18 cellular contexts compared by ENCODE assay signal in the genomic region with DNA sequence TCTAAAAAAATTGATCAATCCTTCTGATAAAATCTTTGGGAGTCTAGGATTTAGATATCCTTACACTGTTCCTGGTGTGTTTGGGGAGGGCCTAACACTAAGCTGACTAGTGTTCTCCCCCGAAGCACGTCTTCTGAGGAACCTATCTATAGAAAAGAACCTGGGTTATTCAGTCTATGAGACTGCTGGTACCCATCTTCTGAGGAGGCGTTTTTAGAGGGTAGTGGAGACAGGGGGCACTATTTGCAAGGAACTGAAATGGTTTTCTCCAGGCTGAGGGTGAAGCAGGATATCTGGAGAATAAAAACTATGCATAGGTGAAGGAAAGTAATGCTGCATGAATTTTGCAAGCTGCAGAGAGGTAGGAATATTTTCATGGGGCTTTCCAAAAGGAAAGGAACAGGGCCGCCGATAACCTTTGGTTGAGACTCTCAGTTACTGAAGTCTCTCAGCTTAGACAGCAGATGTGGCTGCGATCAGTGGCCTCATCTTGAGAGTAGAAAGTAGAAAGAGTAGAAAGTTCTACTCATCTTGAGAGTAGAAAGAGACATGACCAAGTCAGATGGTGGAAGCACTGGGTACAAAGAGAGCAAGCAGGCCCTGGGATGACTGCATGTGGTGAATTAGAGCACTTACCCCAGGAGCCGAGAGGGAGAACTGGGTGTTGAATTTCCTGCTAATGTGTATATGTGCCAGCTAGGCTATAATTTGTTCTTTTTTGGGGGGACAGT. TPM values are rescaled to one million over a fixed set of nuclear protein-coding genes. Genes with fewer than 3 reads are reported as not detected.
DNase-seq lines count a peak whose midpoint lies in the region; ATAC-seq and TF ChIP-seq lines count a peak whose summit lies in the region.
"Had no signal": no experiment of that assay in that cellular context is flagged by ENCODE, and none has a peak within 500 bp of the region (broad histone marks: within the 10 kb centered on the region; RNA-seq: fewer than 3 reads in every experiment).

No MANE protein-coding gene starts in this region.

- no peaks in the 10 kb centered on the region for H3K9me2 ChIP-seq in GM23248 (ENCODE audit: insufficient read depth)

- no peaks in the 10 kb centered on the region for H4K20me1 ChIP-seq in GM23248 (ENCODE audit: insufficient read depth)

- H3F3A ChIP-seq in GM23248 (ENCODE audit: insufficient read depth) = no peaks in the 10 kb centered on the region

- no peak overlapping the region for H3K27ac ChIP-seq in GM23248
- H3K27ac ChIP-seq: 22Rv1, tibial nerve had no signal

- peaks cover 10% of the 10 kb centered on the region for H3K9me3 Mint-ChIP-seq in progenitor cell of endocrine pancreas (ENCODE audit: low read depth)
- H3K9me3 Mint-ChIP-seq: activated naive CD8-positive, alpha-beta T cell treated with anti-CD3 and anti-CD28 coated beads for 36 hours; T-helper 2 cell treated with Interferon-gamma antibody and Interleukin-4, amounts not matched to agents 5 μg/mL and 100 μg/mL, for 36 hours had no signal

- no peak overlapping the region for H2AFZ ChIP-seq in GM23248

- no peaks in the 10 kb centered on the region for H3K36me3 ChIP-seq in GM23248 (ENCODE audit: low read depth)
- H3K36me3 ChIP-seq: tibial nerve had no signal

- TF ChIP-seq CTCF in progenitor cell of endocrine pancreas (IDR thresholded peaks at IDR 0.05; ENCODE audit: unreplicated experiment) = no peak

- H3K4me2 ChIP-seq in GM23248 (ENCODE audit: unreplicated experiment) = no peak overlapping the region

- ATAC-seq in HG02623 (IDR thresholded peaks at IDR 0.05; ENCODE audit: unreplicated experiment) (peak; percentile 94), HG03565 (IDR thresholded peaks at IDR 0.05; ENCODE audit: unreplicated experiment) (peak; percentile 99)

- H3K9ac ChIP-seq in GM23248 = no peak overlapping the region

- peaks cover 3% of the 10 kb centered on the region for H3K27me3 Mint-ChIP-seq in progenitor cell of endocrine pancreas

- H3K79me2 ChIP-seq in GM23248 (ENCODE audit: insufficient read depth) = no peaks in the 10 kb centered on the region

- in situ Hi-C loops in GM23248 (cut with MboI) = no loop called here

- 90 to 92% methylated on average over 7 of the region's 7 CpGs for WGBS in GM23248 (ENCODE audit: low coverage in 1 of 2, low lambda C conversion rate in 2 of 2, missing lambda C conversion rate in 2 of 2), 2 experiments

- no peak overlapping the region for H3K27ac Mint-ChIP-seq in progenitor cell of endocrine pancreas
- H3K27ac Mint-ChIP-seq: activated naive CD8-positive, alpha-beta T cell treated with anti-CD3 and anti-CD28 coated beads for 36 hours; CD14-positive monocyte; T-helper 2 cell treated with Interferon-gamma antibody and Interleukin-4, amounts not matched to agents 5 μg/mL and 100 μg/mL, for 36 hours had no signal

- no peaks in the 10 kb centered on the region for H3K9me3 ChIP-seq in GM23248 (ENCODE audit: low read depth)
- H3K9me3 ChIP-seq: tibial nerve had no signal

- no peaks in the 10 kb centered on the region for H3K4me1 ChIP-seq in GM23248 (ENCODE audit: insufficient read depth)
- H3K4me1 ChIP-seq: tibial nerve had no signal

- H3K4me3 Mint-ChIP-seq in progenitor cell of endocrine pancreas (ENCODE audit: low read depth) = no peak overlapping the region
- H3K4me3 Mint-ChIP-seq: activated naive CD8-positive, alpha-beta T cell treated with anti-CD3 and anti-CD28 coated beads for 36 hours; CD14-positive monocyte; neural crest cell; T-helper 2 cell treated with Interferon-gamma antibody and Interleukin-4, amounts not matched to agents 5 μg/mL and 100 μg/mL, for 36 hours had no signal

- no peak overlapping the region for H3K4me3 ChIP-seq in GM23248
- H3K4me3 ChIP-seq: tibial nerve had no signal

- H3K36me3 Mint-ChIP-seq in progenitor cell of endocrine pancreas (ENCODE audit: insufficient read depth) = no peaks in the 10 kb centered on the region
- H3K36me3 Mint-ChIP-seq: activated naive CD8-positive, alpha-beta T cell treated with anti-CD3 and anti-CD28 coated beads for 36 hours; CD14-positive monocyte had no signal

- DNase-seq in DMS53 (lab: John Stamatoyannopoulos, UW) (peak; percentile 4), DMS53 treated with DMSO at 0.1 percent for 48 hours (lab: John Stamatoyannopoulos, UW; ENCODE audit: unreplicated experiment) (no peak), GM23248 (no peak), progenitor cell of endocrine pancreas (ENCODE audit: low spot score, unreplicated experiment) (no peak), NOMO-1 treated with DMSO at 0.1 percent for 48 hours (lab: John Stamatoyannopoulos, UW; ENCODE audit: unreplicated experiment) (no peak)
- DNase-seq in NK-92 treated with Interleukin-12 subunit alpha and Interleukin-12 subunit beta, amount 100 ng/mL, for 24 hours (lab: John Stamatoyannopoulos, UW) = no peak
- DNase-seq: activated CD4-positive, alpha-beta T cell treated with anti-CD3 and anti-CD28 coated beads for 48 hours; activated naive CD8-positive, alpha-beta T cell treated with anti-CD3 and anti-CD28 coated beads for 36 hours; foreskin fibroblast; mammary epithelial cell; retina had no signal

- H3K27me3 ChIP-seq in GM23248 (replicated peaks; ENCODE audit: insufficient read depth) = no peaks in the 10 kb centered on the region
- H3K27me3 ChIP-seq: tibial nerve had no signal

- H3K4me1 Mint-ChIP-seq in progenitor cell of endocrine pancreas (ENCODE audit: low read depth) = no peaks in the 10 kb centered on the region
- H3K4me1 Mint-ChIP-seq: activated naive CD8-positive, alpha-beta T cell treated with anti-CD3 and anti-CD28 coated beads for 36 hours; CD14-positive monocyte had no signal

RNA-seq across cellular contexts. Expression of a gene that starts 31.8 kb away (rescaled TPM):
- total RNA-seq in GM23248 (2014; rRNA removed; shearing (Covaris generic)) = 3.8 and 5.9 TPM in 2 replicates
- polyA plus RNA-seq in GM23248 (2016; fragmentation: Nextera tagmentation; extraction: Ambion mirVana) = 3.1 and 3.3 TPM in 2 replicates
- 0.60 and 0.72 TPM in 2 replicates for total RNA-seq in progenitor cell of endocrine pancreas
- total RNA-seq: activated naive CD8-positive, alpha-beta T cell treated with anti-CD3 and anti-CD28 coated beads for 36 hours had no signal
- polyA plus RNA-seq: CD14-positive monocyte had no signal
